In the genomic region with DNA sequence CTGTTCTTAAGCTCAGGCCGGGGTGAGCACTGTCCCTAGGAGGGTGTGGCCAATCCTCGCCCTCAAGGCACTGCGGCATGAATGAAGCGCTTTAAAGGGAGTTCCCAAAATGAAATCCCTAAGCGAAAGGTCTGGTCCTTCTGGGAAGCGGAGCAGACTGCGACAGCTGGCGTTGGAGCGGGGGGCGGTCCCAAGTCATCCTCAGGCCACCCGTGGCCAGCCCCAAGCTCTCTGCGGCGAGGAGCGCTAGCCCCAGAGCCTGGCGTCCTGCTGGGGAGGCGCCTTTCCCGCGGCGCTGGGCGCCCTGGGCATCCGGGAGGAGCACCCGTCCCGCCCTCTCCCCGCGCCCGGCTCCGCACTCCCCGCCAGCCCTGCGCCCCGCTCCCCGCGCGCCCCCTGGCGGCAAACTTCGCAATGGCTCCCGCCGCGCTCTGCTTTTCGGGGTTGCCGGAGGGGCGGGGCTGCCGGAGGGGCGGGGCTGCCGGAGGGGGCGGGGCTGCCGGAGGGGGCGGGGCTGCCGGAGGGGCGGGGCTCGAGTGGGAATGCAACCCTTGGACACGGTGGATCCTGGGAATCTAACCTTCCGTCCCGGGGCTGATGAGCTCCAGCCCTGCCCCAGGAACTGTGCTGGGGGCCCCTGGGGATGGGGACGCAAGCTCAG, we compare ENCODE assay signal across 8 cellular contexts. TPM values are rescaled to one million over a fixed set of nuclear protein-coding genes. Genes with fewer than 3 reads are reported as not detected.
DNase-seq lines count a peak whose midpoint lies in the region; TF ChIP-seq lines count a peak whose summit lies in the region.

No MANE protein-coding gene starts in this region.

- peaks cover 3% of the 10 kb centered on the region for H3K4me1 ChIP-seq in OCI-LY1 (ENCODE audit: insufficient read depth, low read length, severe bottlenecking)

- H3K36me3 ChIP-seq in OCI-LY1 (ENCODE audit: insufficient read depth, low read length): no peaks in the 10 kb centered on the region

- peak overlapping the region; percentile 65 for H3K4me2 ChIP-seq in OCI-LY1 (ENCODE audit: low read length)

- no peaks in the 10 kb centered on the region for H3K79me2 ChIP-seq in OCI-LY1 (ENCODE audit: insufficient read depth, low read length)

- H3K27me3 ChIP-seq in OCI-LY1 (ENCODE audit: insufficient read depth, low read length): peaks cover 6% of the 10 kb centered on the region; the same call in 1 of the 2 replicates

- peak overlapping the region; percentile 32; the same call in 1 of the 2 replicates for H3K9ac ChIP-seq in OCI-LY1 (ENCODE audit: low read length)

- peak overlapping the region; percentile 75 for H3K4me3 ChIP-seq in AG10803 (ENCODE audit: low read length)
- peak overlapping the region; percentile 52 for H3K4me3 ChIP-seq in OCI-LY1 (ENCODE audit: low read depth, low read length, poor library complexity, severe bottlenecking)
- H3K4me3 ChIP-seq in epithelial cell of proximal tubule (ENCODE audit: low read depth, low read length): peak overlapping the region; percentile 68

- H3K9me3 ChIP-seq in OCI-LY1 (ENCODE audit: low read length): no peaks in the 10 kb centered on the region

- no peaks in the 10 kb centered on the region for H3K9me2 ChIP-seq in OCI-LY1 (ENCODE audit: low read depth, low read length)

- H2AFZ ChIP-seq in OCI-LY1 (ENCODE audit: low read length): no peak overlapping the region

- H3F3A ChIP-seq in OCI-LY1 (ENCODE audit: insufficient read depth, low read length): no peaks in the 10 kb centered on the region

- TF ChIP-seq CTCF in AG10803 (conservative IDR thresholded peaks at IDR 0.05; ENCODE audit: low read length): peak; percentile 46; the same call in 1 of the 2 replicates
- TF ChIP-seq CTCF in OCI-LY1 (IDR thresholded peaks at IDR 0.05; ENCODE audit: low read length): peak; percentile 71
- TF ChIP-seq CTCF in epithelial cell of proximal tubule (conservative IDR thresholded peaks at IDR 0.05; ENCODE audit: low read depth, low read length): peak; percentile 59

- H3K27ac ChIP-seq in OCI-LY1 (ENCODE audit: low read depth, low read length, poor library complexity, severe bottlenecking): no peak overlapping the region

- DNase-seq in AG10803 (ENCODE audit: low read depth) (peak; percentile 74), GM19238 (ENCODE audit: insufficient read length, low spot score) (peak; percentile 92), HT-29 (ENCODE audit: low spot score) (peak; percentile 80), epithelial cell of proximal tubule (ENCODE audit: low read depth) (no peak), mucosa of gallbladder (ENCODE audit: low spot score) (peak; percentile 89)
- peak; percentile 100 for DNase-seq in activated CD8-positive, alpha-beta memory T cell treated with anti-CD3 and anti-CD28 coated beads, Interleukin-2, amount 50 U/mL, for 48 hours
- peak; percentile 89 for DNase-seq in stimulated activated CD8-positive, alpha-beta memory T cell treated with anti-CD3 and anti-CD28 coated beads, Interleukin-4, amount 100 ng/mL, for 24 hours (ENCODE audit: low read depth)

- no peaks in the 10 kb centered on the region for H4K20me1 ChIP-seq in OCI-LY1 (ENCODE audit: insufficient read depth, low read length)

RNA-seq across cellular contexts. Expression of a gene that starts 25.4 kb away (rescaled TPM):
- 12.1 and 17.2 TPM in 2 replicates for total RNA-seq in HT-29 (2014; rRNA removed; shearing (Covaris generic))
- total RNA-seq in epithelial cell of proximal tubule (5.4 and 7.8 TPM in 2 replicates), mucosa of gallbladder (10.3 TPM)

RNA-seq across cellular contexts. Expression of a gene that starts 30.8 kb away (rescaled TPM):
- total RNA-seq in HT-29 (2014; rRNA removed; shearing (Covaris generic)): 161 and 168 TPM in 2 replicates
- total RNA-seq in epithelial cell of proximal tubule: 162 and 203 TPM in 2 replicates
- 166 TPM for total RNA-seq in mucosa of gallbladder

RNA-seq across cellular contexts. Expression of a gene that starts 38.7 kb away (rescaled TPM):
- total RNA-seq in HT-29 (2014; rRNA removed; shearing (Covaris generic)): 69.3 and 78.1 TPM in 2 replicates
- 28.9 and 30.9 TPM in 2 replicates for total RNA-seq in epithelial cell of proximal tubule
- total RNA-seq in mucosa of gallbladder: 95.6 TPM
